Comparison of ENCODE assay signal across 8 cellular contexts in the genomic region with DNA sequence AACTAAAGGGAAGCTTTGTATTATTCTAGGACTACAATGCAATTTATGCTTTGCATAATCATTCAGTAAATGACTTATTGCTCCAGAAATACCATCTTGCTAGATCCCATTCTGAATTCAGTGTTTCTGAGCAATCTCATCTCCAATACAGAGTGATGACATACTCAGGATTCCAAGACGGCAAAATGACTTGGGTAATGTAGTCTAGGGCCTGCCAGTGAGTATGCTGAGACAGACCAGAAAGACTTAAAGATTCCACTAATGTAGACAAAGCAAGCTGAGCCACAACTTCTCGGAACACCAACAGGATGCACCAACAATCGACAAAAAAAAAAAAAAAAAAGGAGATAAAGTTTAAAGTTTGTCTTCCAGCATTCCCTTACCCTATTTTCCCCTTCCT. TPM values are rescaled to one million over a fixed set of nuclear protein-coding genes. Genes with fewer than 3 reads are reported as not detected.
A peak's percentile ranks its signal among the peaks of the same experiment; 100 is the strongest.
DNase-seq lines count a peak whose midpoint lies in the region; ATAC-seq and TF ChIP-seq lines count a peak whose summit lies in the region.

No MANE protein-coding gene starts in this region.

- DNase-seq in DMS53 (lab: John Stamatoyannopoulos, UW) (peak; percentile 6), DMS53 treated with DMSO at 0.1 percent for 48 hours (lab: John Stamatoyannopoulos, UW; ENCODE audit: unreplicated experiment) (no peak), fibroblast of villous mesenchyme (ENCODE audit: low read depth) (peak; percentile 77), retinal pigment epithelial cell (ENCODE audit: low read depth) (no peak), LoVo (ENCODE audit: low spot score) (no peak)

- ATAC-seq in HG03095 (IDR thresholded peaks at IDR 0.05; ENCODE audit: unreplicated experiment) (no peak), GM19463 (IDR thresholded peaks at IDR 0.05; ENCODE audit: unreplicated experiment) (no peak)

- H3K4me3 ChIP-seq in fibroblast of villous mesenchyme (ENCODE audit: low read depth, low read length) (peak overlapping the region; percentile 84), retinal pigment epithelial cell (ENCODE audit: low read length) (peak overlapping the region; percentile 81)

- H3K27ac ChIP-seq in VCaP, result peak overlapping the region; percentile 89

- no peak for TF ChIP-seq CTCF in VCaP (conservative IDR thresholded peaks at IDR 0.05)
- no peak for TF ChIP-seq CTCF in fibroblast of villous mesenchyme (IDR thresholded peaks at IDR 0.05; ENCODE audit: insufficient read depth, low read depth, low read length)
- no peak for TF ChIP-seq CTCF in retinal pigment epithelial cell (conservative IDR thresholded peaks at IDR 0.05; ENCODE audit: low read depth, low read length)

RNA-seq across cellular contexts. Expression of a gene that starts 0.9 kb away (rescaled TPM):
- total RNA-seq in fibroblast of villous mesenchyme, result 14.5 and 19.9 TPM in 2 replicates

Comparison
In these comparisons a context has a peak if more than half of its experiments do, and no peak if none do; other contexts are left out.
1. DNase-seq: peak in DMS53 (single experiment) and fibroblast of villous mesenchyme (single experiment); none in DMS53 treated with DMSO at 0.1 percent for 48 hours (single experiment), retinal pigment epithelial cell (single experiment) and LoVo (single experiment).